18 cellular contexts compared by ENCODE assay signal in genomic region chr10:70740441-70741288, GRCh38. TPM values are rescaled to one million over a fixed set of nuclear protein-coding genes. Genes with fewer than 3 reads are reported as not detected.
"Had no signal": no experiment of that assay in that cellular context is flagged by ENCODE, and none has a peak within 500 bp of the region (broad histone marks: within the 10 kb centered on the region; RNA-seq: fewer than 3 reads in every experiment).

No MANE protein-coding gene starts in this region.

- H3K4me3 Mint-ChIP-seq: activated naive CD4-positive, alpha-beta T cell treated with anti-CD3 and anti-CD28 coated beads, Interleukin-2, amount 10 ng/mL, durations not matched to agents 7 days and 5 days; T-helper 1 cell treated with Interleukin-12 subunit alpha and Interleukin-12 subunit beta and Interleukin-4 antibody, amounts not matched to agents 30 μg/mL and 1 μg/mL, for 36 hours; WTC11 had no signal

- H3K36me3 Mint-ChIP-seq: activated naive CD4-positive, alpha-beta T cell treated with anti-CD3 and anti-CD28 coated beads, Interleukin-2, amount 10 ng/mL, durations not matched to agents 7 days and 5 days had no signal

- DNase-seq: activated CD4-positive, alpha-beta T cell treated with anti-CD3 and anti-CD28 coated beads for 48 hours; activated naive CD4-positive, alpha-beta T cell treated with anti-CD3 and anti-CD28 coated beads, Interleukin-2, amount 10 ng/mL, durations not matched to agents 7 days and 5 days; amniotic stem cell; effector CD4-positive, alpha-beta T cell; gastrocnemius medialis; heart right ventricle; midbrain; stimulated activated CD4-positive, alpha-beta T cell treated with anti-CD3 and anti-CD28 coated beads, Interleukin-2, amount 100 ng/mL, for 24 hours; stimulated activated naive CD4-positive, alpha-beta T cell treated with Interleukin-2 at 50 U/mL for 16 hours; upper lobe of left lung had no signal

- H3K4me3 ChIP-seq: gastrocnemius medialis, heart right ventricle, upper lobe of left lung had no signal

- H3K36me3 ChIP-seq: gastrocnemius medialis, heart right ventricle, upper lobe of left lung had no signal

- H3K9me3 Mint-ChIP-seq: activated naive CD4-positive, alpha-beta T cell treated with anti-CD3 and anti-CD28 coated beads, Interleukin-2, amount 10 ng/mL, durations not matched to agents 7 days and 5 days; activated T-helper 2 cell treated with anti-CD3 and anti-CD28 coated beads, Interferon-gamma antibody, Interleukin-2, Interleukin-4, amounts not matched to agents 10 μg/mL and 5 μg/mL and 100 μg/mL, durations not matched to agents 14 hours and 24 hours and 36 hours; T-helper 1 cell treated with Interleukin-12 subunit alpha and Interleukin-12 subunit beta and Interleukin-4 antibody, amounts not matched to agents 30 μg/mL and 1 μg/mL, for 36 hours had no signal

- H3K27ac ChIP-seq: gastrocnemius medialis, heart right ventricle, upper lobe of left lung had no signal

- H3K9me3 ChIP-seq: gastrocnemius medialis, upper lobe of left lung had no signal

- H3K27me3 ChIP-seq: gastrocnemius medialis, heart right ventricle, upper lobe of left lung had no signal

- H3K27ac Mint-ChIP-seq: activated naive CD4-positive, alpha-beta T cell treated with anti-CD3 and anti-CD28 coated beads, Interleukin-2, amount 10 ng/mL, durations not matched to agents 7 days and 5 days; activated T-helper 2 cell treated with anti-CD3 and anti-CD28 coated beads, Interferon-gamma antibody, Interleukin-2, Interleukin-4, amounts not matched to agents 10 μg/mL and 5 μg/mL and 100 μg/mL, durations not matched to agents 14 hours and 24 hours and 36 hours; progenitor cell of endocrine pancreas; T-helper 1 cell treated with Interleukin-12 subunit alpha and Interleukin-12 subunit beta and Interleukin-4 antibody, amounts not matched to agents 30 μg/mL and 1 μg/mL, for 36 hours; WTC11 had no signal

- ATAC-seq: gastrocnemius medialis, sciatic nerve, WTC11 had no signal

RNA-seq across cellular contexts. Expression of gene TBATA, which starts 44.5 kb away (rescaled TPM):
- total RNA-seq: activated T-helper 2 cell treated with anti-CD3 and anti-CD28 coated beads, Interferon-gamma antibody, Interleukin-2, Interleukin-4, amounts not matched to agents 10 μg/mL and 5 μg/mL and 100 μg/mL, durations not matched to agents 14 hours and 24 hours and 36 hours; fibroblast of lung; gastrocnemius medialis; heart right ventricle; lower leg skin; progenitor cell of endocrine pancreas; sciatic nerve; temporal lobe; upper lobe of left lung; WTC11 had no signal
- polyA plus RNA-seq: fibroblast of lung, heart right ventricle had no signal
